Comparison of ENCODE assay signal across 1 cellular context in the genomic region with DNA sequence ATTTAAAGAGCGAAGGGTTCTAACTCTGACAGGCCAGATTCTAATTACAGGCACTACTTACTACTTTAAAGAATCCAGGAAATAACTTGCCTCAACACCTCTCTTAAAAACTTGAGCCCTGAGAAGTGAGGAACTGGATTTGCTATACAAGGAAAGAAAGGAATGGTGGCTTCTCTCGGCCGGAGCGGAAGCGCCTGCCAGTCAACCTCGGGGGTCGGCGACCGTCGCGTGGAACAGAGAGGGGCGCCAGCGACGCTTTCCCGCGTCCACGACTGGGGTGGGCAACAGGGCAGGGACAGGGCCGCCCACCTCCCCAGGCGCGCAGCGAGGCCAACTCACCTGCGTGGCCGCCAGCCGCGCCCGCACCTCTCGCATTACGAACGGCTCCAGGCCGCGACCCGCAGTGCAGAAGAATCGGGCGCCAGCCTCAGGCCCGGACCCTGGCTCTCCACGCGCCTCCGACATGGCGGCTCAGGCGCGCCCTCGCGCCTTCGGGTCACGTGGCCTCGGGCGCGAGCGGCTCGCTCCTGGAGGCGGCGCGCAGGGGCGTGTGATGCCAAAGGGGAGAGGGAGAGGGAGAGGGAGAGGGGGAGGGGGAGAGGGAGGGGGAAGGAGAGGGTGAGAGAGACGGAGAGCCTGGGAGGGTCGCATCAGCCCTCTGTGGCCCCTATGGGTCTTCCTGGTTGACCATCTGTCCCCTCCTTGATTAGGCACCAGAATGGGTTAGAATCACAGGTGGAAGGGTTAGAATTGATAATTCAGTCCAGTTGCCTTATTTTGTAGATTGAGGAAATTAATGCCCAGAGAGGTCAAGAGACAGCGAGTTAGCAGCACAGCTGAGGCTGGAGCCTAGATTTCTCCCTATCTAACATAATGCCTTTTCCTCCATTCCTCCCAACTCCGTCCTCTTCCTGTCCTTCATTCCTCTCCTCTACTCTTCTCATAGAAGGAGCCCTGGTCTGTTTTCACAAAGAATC.
TF ChIP-seq lines count a peak whose summit lies in the region.

A gene with protein sequence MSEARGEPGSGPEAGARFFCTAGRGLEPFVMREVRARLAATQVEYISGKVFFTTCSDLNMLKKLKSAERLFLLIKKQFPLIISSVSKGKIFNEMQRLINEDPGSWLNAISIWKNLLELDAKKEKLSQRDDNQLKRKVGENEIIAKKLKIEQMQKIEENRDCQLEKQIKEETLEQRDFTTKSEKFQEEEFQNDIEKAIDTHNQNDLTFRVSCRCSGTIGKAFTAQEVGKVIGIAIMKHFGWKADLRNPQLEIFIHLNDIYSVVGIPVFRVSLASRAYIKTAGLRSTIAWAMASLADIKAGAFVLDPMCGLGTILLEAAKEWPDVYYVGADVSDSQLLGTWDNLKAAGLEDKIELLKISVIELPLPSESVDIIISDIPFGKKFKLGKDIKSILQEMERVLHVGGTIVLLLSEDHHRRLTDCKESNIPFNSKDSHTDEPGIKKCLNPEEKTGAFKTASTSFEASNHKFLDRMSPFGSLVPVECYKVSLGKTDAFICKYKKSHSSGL (minus strand): TSS at position 484 of the 977 bp plus-strand sequence. CDS start 19 bp downstream, at position 465.

TF ChIP-seq in H1, 55 proteins besides CTCF, POLR2A, EP300 and RAD21 (continues in another document):
- no peak for TF ChIP-seq RFX5 (IDR thresholded peaks at IDR 0.05; ENCODE audit: borderline replicate concordance, low read depth, low read length)
- TF ChIP-seq SP2 (IDR thresholded peaks at IDR 0.05; ENCODE audit: low read length): no peak
- peak; percentile 45; the same call in 1 of the 2 replicates for TF ChIP-seq TEAD4 (IDR thresholded peaks at IDR 0.05; ENCODE audit: low read depth, low read length)
- peak; percentile 59 for TF ChIP-seq CTBP2 (IDR thresholded peaks at IDR 0.05; ENCODE audit: borderline replicate concordance, insufficient read depth, insufficient read length, low read length)
- no peak for TF ChIP-seq SIX5 (IDR thresholded peaks at IDR 0.05; ENCODE audit: low read depth, low read length)
- TF ChIP-seq TCF12 (IDR thresholded peaks at IDR 0.05; ENCODE audit: low read depth, low read length): no peak
- TF ChIP-seq RNF2 (IDR thresholded peaks at IDR 0.05; ENCODE audit: borderline replicate concordance, low read depth, low read length, missing control alignments, poor library complexity, severe bottlenecking): no peak
- TF ChIP-seq, protein P1, sequence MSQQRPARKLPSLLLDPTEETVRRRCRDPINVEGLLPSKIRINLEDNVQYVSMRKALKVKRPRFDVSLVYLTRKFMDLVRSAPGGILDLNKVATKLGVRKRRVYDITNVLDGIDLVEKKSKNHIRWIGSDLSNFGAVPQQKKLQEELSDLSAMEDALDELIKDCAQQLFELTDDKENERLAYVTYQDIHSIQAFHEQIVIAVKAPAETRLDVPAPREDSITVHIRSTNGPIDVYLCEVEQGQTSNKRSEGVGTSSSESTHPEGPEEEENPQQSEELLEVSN (IDR thresholded peaks at IDR 0.05): peak; percentile 93
- TF ChIP-seq, protein P2, sequence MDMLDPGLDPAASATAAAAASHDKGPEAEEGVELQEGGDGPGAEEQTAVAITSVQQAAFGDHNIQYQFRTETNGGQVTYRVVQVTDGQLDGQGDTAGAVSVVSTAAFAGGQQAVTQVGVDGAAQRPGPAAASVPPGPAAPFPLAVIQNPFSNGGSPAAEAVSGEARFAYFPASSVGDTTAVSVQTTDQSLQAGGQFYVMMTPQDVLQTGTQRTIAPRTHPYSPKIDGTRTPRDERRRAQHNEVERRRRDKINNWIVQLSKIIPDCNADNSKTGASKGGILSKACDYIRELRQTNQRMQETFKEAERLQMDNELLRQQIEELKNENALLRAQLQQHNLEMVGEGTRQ (IDR thresholded peaks at IDR 0.05; ENCODE audit: low read length): peak; percentile 89
- TF ChIP-seq HDAC6 (IDR thresholded peaks at IDR 0.05; ENCODE audit: low read depth, low read length): no peak
- no peak for TF ChIP-seq SP1 (IDR thresholded peaks at IDR 0.05; ENCODE audit: low read depth, low read length)
- TF ChIP-seq PHF8 (conservative IDR thresholded peaks at IDR 0.05; ENCODE audit: low read depth, low read length): peak; percentile 98
- no peak for TF ChIP-seq EZH2 (IDR thresholded peaks at IDR 0.05; ENCODE audit: low read depth, low read length, severe bottlenecking)
- peak; percentile 32; the same call in 1 of the 2 replicates for TF ChIP-seq BACH1 (IDR thresholded peaks at IDR 0.05; ENCODE audit: low read length)
- no peak for TF ChIP-seq RXRA (IDR thresholded peaks at IDR 0.05; ENCODE audit: insufficient read depth, low read depth, low read length)
- TF ChIP-seq, protein P3, sequence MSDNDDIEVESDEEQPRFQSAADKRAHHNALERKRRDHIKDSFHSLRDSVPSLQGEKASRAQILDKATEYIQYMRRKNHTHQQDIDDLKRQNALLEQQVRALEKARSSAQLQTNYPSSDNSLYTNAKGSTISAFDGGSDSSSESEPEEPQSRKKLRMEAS (IDR thresholded peaks at IDR 0.05): peak; percentile 97
- no peak for TF ChIP-seq CBX5 (IDR thresholded peaks at IDR 0.05; ENCODE audit: low read depth, low read length)
- no peak for TF ChIP-seq SRF (IDR thresholded peaks at IDR 0.05; ENCODE audit: low read depth, low read length)
- TF ChIP-seq FOSL1 (IDR thresholded peaks at IDR 0.05; ENCODE audit: insufficient read depth, low read depth, low read length): no peak
- no peak for TF ChIP-seq KDM5A (IDR thresholded peaks at IDR 0.05; ENCODE audit: low read length)
- TF ChIP-seq, protein P4, sequence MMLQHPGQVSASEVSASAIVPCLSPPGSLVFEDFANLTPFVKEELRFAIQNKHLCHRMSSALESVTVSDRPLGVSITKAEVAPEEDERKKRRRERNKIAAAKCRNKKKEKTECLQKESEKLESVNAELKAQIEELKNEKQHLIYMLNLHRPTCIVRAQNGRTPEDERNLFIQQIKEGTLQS (IDR thresholded peaks at IDR 0.05; ENCODE audit: insufficient read depth, low read depth, low read length): peak; percentile 50; the same call in 1 of the 2 replicates
- no peak for TF ChIP-seq BRCA1 (IDR thresholded peaks at IDR 0.05; ENCODE audit: low read depth, low read length)
- TF ChIP-seq ZNF274 (IDR thresholded peaks at IDR 0.05; ENCODE audit: borderline replicate concordance, extremely low read depth, low read length): no peak
- peak; percentile 87 for TF ChIP-seq TAF1 (IDR thresholded peaks at IDR 0.05; ENCODE audit: low read depth, low read length)
- TF ChIP-seq POU5F1 (IDR thresholded peaks at IDR 0.05; ENCODE audit: low read depth, low read length): no peak
- TF ChIP-seq BCL11A (IDR thresholded peaks at IDR 0.05; ENCODE audit: low read depth in 2 of 2, low read length in 2 of 2): no peak
- no peak for TF ChIP-seq SUZ12 (IDR thresholded peaks at IDR 0.05; ENCODE audit: low read length)
- TF ChIP-seq YY1 (IDR thresholded peaks at IDR 0.05; ENCODE audit: low read depth, low read length): peak; percentile 91
- TF ChIP-seq SAP30 (IDR thresholded peaks at IDR 0.05; ENCODE audit: insufficient read depth, insufficient replicate concordance, low read length): no peak
- TF ChIP-seq KDM1A (IDR thresholded peaks at IDR 0.05; ENCODE audit: borderline replicate concordance, low read length): peak; percentile 100
- peak; percentile 74; the same call in 1 of the 2 replicates for TF ChIP-seq TBP (IDR thresholded peaks at IDR 0.05; ENCODE audit: low read depth, low read length)
- 0 out of 4 replicates have a peak, but pooled peaks of 1 of the 2 experiments have one; percentile 5 for TF ChIP-seq SIN3A (conservative IDR thresholded peaks at IDR 0.05 in 1 of 2, IDR thresholded peaks at IDR 0.05 in 1 of 2; ENCODE audit: low read depth in 1 of 2, low read length in 2 of 2)
- TF ChIP-seq EGR1 (IDR thresholded peaks at IDR 0.05; ENCODE audit: borderline replicate concordance, low read depth, low read length): no peak
- no peak for TF ChIP-seq CREB1 (IDR thresholded peaks at IDR 0.05)
- TF ChIP-seq ASH2L (IDR thresholded peaks at IDR 0.05; ENCODE audit: low read length): peak; percentile 99
- TF ChIP-seq KDM4A (IDR thresholded peaks at IDR 0.05; ENCODE audit: low read depth, low read length, severe bottlenecking): peak; percentile 93
- no peak for TF ChIP-seq GTF2F1 (IDR thresholded peaks at IDR 0.05; ENCODE audit: borderline replicate concordance, low read depth, low read length)
- no peak for TF ChIP-seq NANOG (IDR thresholded peaks at IDR 0.05; ENCODE audit: insufficient read depth, low read depth, low read length, poor library complexity, severe bottlenecking)
- peak in 1 of 2 experiments; percentile 93; a peak in 1 of 4 replicates for TF ChIP-seq HDAC2 (IDR thresholded peaks at IDR 0.05; ENCODE audit: borderline replicate concordance in 1 of 2, low read depth in 2 of 2, low read length in 2 of 2)
- no peak for TF ChIP-seq CHD2 (IDR thresholded peaks at IDR 0.05; ENCODE audit: low read length)
- no peak for TF ChIP-seq CHD1 (IDR thresholded peaks at IDR 0.05; ENCODE audit: low read depth, low read length)
- TF ChIP-seq, protein P5, sequence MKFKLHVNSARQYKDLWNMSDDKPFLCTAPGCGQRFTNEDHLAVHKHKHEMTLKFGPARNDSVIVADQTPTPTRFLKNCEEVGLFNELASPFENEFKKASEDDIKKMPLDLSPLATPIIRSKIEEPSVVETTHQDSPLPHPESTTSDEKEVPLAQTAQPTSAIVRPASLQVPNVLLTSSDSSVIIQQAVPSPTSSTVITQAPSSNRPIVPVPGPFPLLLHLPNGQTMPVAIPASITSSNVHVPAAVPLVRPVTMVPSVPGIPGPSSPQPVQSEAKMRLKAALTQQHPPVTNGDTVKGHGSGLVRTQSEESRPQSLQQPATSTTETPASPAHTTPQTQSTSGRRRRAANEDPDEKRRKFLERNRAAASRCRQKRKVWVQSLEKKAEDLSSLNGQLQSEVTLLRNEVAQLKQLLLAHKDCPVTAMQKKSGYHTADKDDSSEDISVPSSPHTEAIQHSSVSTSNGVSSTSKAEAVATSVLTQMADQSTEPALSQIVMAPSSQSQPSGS (IDR thresholded peaks at IDR 0.05; ENCODE audit: low read length): no peak
- TF ChIP-seq GABPA (IDR thresholded peaks at IDR 0.05; ENCODE audit: borderline replicate concordance, insufficient read depth, low read length): no peak
- peak; percentile 88 for TF ChIP-seq POLR2AphosphoS5 (IDR thresholded peaks at IDR 0.05; ENCODE audit: low read depth, low read length)
- TF ChIP-seq RBBP5 (IDR thresholded peaks at IDR 0.05; ENCODE audit: borderline replicate concordance, low read depth, low read length): peak; percentile 97
- no peak for TF ChIP-seq SP4 (IDR thresholded peaks at IDR 0.05; ENCODE audit: low read length)
- no peak for TF ChIP-seq MAFK (IDR thresholded peaks at IDR 0.05; ENCODE audit: low read depth, low read length)
- TF ChIP-seq CBX8 (IDR thresholded peaks at IDR 0.05; ENCODE audit: borderline replicate concordance, low read depth, low read length): no peak
- no peak for TF ChIP-seq NRF1 (IDR thresholded peaks at IDR 0.05; ENCODE audit: low read depth, low read length)
- TF ChIP-seq JUND (IDR thresholded peaks at IDR 0.05; ENCODE audit: low read length): no peak
